In the genomic region with DNA sequence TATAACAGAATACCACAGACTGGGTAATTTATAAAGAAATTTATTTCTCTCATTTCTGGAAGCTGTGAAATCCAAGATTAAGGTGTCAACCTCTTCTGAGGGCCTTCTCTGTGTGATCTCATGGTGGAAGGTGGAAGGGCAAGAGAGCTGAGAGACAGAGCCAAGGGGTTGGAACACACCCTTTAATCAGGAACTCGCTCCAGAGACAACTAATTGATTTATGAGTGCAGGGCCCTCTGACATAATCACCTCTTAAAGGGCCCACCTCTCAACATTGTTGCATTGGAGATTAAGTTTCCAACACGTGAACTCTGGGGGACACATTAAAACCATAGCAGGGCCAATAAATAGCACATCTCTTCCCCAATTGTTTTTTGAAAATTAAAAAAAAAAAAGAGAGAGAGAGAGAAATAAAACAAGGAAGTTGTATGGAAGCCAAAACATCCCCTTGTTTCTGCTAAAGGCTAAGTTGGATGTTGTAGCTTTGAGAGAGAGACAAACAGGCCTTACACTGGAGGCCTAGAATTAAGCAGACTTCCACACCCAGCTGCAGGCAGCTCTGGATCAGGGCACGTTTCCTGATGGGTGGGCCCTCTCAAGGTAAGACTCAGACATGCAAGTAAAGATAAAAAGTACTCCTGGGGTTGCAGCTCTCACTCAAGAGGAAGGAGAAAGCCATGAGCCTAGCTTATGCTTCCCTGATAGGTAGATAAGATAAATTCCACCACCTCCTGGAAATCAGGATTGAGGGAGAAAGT, we compare ENCODE assay signal across 1 cellular context.
TF ChIP-seq lines count a peak whose summit lies in the region.

No MANE protein-coding gene starts in this region.

TF ChIP-seq in HepG2, 621 proteins besides CTCF, POLR2A, EP300 and RAD21 (continued from another document):
- TF ChIP-seq SETDB1 (CRISPR knock-in tag; IDR thresholded peaks at IDR 0.05; ENCODE audit: borderline replicate concordance) (no peak), ZNF207 (IDR thresholded peaks at IDR 0.05; ENCODE audit: borderline replicate concordance) (no peak), BCL6 (CRISPR knock-in tag; IDR thresholded peaks at IDR 0.05) (no peak), MEIS2 (CRISPR knock-in tag; IDR thresholded peaks at IDR 0.05) (no peak), PAF1 (CRISPR knock-in tag; IDR thresholded peaks at IDR 0.05) (no peak), PHF5A (CRISPR knock-in tag; IDR thresholded peaks at IDR 0.05; ENCODE audit: low read depth, unreplicated experiment) (no peak), ELF1 (CRISPR knock-in tag; IDR thresholded peaks at IDR 0.05) (no peak)
- TF ChIP-seq, protein P1, sequence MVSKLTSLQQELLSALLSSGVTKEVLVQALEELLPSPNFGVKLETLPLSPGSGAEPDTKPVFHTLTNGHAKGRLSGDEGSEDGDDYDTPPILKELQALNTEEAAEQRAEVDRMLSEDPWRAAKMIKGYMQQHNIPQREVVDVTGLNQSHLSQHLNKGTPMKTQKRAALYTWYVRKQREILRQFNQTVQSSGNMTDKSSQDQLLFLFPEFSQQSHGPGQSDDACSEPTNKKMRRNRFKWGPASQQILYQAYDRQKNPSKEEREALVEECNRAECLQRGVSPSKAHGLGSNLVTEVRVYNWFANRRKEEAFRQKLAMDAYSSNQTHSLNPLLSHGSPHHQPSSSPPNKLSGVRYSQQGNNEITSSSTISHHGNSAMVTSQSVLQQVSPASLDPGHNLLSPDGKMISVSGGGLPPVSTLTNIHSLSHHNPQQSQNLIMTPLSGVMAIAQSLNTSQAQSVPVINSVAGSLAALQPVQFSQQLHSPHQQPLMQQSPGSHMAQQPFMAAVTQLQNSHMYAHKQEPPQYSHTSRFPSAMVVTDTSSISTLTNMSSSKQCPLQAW (CRISPR knock-in tag; IDR thresholded peaks at IDR 0.05): no peak
